Comparison of ENCODE assay signal across 1 cellular context in the genomic region with DNA sequence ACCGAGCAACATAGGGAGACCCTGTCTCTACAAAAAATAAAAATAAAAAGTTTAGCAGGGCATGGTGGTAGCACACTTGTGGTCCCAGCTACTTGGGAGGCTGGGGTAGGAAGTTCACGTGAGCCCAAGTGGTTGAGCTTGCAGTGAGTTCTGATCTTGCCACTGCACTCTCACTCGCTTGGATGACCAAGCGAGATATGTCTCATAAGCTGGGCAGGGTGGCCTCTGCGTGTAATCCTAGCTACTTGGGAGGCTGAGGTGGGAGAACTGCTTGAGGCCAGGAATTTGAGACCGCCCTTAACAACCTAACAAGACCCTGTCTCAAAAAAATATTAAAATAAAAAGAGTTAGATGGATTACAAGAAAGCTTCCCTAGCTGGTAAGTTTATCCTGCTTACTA.
TF ChIP-seq lines count a peak whose summit lies in the region.

No MANE protein-coding gene starts in this region.

TF ChIP-seq in K562, 482 proteins besides CTCF, POLR2A, EP300 and RAD21:
- no peak for TF ChIP-seq TFAM (CRISPR knock-in tag; conservative IDR thresholded peaks at IDR 0.05)
- TF ChIP-seq, protein P1, sequence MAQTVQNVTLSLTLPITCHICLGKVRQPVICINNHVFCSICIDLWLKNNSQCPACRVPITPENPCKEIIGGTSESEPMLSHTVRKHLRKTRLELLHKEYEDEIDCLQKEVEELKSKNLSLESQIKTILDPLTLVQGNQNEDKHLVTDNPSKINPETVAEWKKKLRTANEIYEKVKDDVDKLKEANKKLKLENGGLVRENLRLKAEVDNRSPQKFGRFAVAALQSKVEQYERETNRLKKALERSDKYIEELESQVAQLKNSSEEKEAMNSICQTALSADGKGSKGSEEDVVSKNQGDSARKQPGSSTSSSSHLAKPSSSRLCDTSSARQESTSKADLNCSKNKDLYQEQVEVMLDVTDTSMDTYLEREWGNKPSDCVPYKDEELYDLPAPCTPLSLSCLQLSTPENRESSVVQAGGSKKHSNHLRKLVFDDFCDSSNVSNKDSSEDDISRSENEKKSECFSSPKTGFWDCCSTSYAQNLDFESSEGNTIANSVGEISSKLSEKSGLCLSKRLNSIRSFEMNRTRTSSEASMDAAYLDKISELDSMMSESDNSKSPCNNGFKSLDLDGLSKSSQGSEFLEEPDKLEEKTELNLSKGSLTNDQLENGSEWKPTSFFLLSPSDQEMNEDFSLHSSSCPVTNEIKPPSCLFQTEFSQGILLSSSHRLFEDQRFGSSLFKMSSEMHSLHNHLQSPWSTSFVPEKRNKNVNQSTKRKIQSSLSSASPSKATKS (CRISPR knock-in tag; IDR thresholded peaks at IDR 0.05), result no peak
- no peak for TF ChIP-seq NR2F6 (CRISPR knock-in tag; IDR thresholded peaks at IDR 0.05)
- no peak for TF ChIP-seq ERF (CRISPR knock-in tag; IDR thresholded peaks at IDR 0.05)
- TF ChIP-seq, protein P2, sequence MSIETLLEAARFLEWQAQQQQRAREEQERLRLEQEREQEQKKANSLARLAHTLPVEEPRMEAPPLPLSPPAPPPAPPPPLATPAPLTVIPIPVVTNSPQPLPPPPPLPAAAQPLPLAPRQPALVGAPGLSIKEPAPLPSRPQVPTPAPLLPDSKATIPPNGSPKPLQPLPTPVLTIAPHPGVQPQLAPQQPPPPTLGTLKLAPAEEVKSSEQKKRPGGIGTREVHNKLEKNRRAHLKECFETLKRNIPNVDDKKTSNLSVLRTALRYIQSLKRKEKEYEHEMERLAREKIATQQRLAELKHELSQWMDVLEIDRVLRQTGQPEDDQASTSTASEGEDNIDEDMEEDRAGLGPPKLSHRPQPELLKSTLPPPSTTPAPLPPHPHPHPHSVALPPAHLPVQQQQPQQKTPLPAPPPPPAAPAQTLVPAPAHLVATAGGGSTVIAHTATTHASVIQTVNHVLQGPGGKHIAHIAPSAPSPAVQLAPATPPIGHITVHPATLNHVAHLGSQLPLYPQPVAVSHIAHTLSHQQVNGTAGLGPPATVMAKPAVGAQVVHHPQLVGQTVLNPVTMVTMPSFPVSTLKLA (conservative IDR thresholded peaks at IDR 0.05), result no peak
- no peak for TF ChIP-seq TOE1 (IDR thresholded peaks at IDR 0.05; ENCODE audit: borderline replicate concordance)
- TF ChIP-seq TOE1 (CRISPR knock-in tag; IDR thresholded peaks at IDR 0.05; ENCODE audit: borderline replicate concordance, low read depth), result no peak
- no peak for TF ChIP-seq SMARCE1 (IDR thresholded peaks at IDR 0.05)
